Comparison of ENCODE assay signal across 8 cellular contexts in the genomic region with DNA sequence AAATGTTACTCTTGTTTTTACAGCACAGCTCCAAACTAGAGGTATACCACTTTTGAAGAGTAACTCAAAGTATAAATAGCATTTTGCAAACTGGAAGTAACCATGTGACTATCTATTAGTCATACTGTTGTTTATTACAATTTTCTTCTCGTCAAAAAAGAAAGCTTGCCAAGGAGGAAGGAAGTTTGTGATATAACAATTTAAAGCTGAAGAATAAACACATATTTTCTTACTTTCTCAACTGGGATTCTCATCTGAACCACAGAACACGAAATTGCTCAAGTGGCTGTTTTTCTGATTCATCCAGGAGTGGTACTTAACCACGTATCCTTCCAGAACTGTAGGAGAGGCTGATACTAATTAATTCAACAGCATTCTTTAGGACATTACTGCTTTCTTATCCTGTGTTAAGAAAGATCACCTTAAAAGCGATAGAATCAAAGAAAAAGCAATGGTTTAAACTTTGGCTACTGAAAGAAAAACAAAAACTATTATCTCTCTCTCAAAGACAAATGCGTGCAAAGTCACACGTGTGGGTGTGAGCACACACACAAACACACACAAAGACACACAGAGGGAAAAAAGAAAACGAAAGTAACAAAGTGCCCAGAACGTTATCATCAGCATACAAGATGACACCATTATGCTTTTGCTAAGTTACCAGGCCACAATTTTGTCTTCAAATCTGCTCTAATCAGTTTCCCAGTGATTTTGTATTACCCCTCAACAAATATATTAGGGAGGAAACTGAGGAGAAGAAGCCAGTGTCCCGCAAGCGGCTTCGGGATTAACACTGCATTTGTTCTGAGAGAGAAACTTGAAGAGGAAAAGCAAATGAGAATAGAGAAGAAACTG. TPM values are rescaled to one million over a fixed set of nuclear protein-coding genes. Genes with fewer than 3 reads are reported as not detected.
DNase-seq lines count a peak whose midpoint lies in the region; ATAC-seq, FAIRE-seq and TF ChIP-seq lines count a peak whose summit lies in the region.

A gene (minus strand): TSS at position 48 of the 855 bp plus-strand sequence.

- H3K36me3 Mint-ChIP-seq in activated naive CD4-positive, alpha-beta T cell treated with anti-CD3 and anti-CD28 coated beads, Interleukin-2, amount 50 U/mL, for 24 hours = no peaks in the 10 kb centered on the region

- H3K4me3 Mint-ChIP-seq in activated naive CD4-positive, alpha-beta T cell treated with anti-CD3 and anti-CD28 coated beads, Interleukin-2, amount 50 U/mL, for 24 hours = peak within 1 kb of the TSS; percentile 98

- CTCF ChIA-PET in A549 (lab: Yijun Ruan, JAX) = no interaction called here

- TF ChIP-seq CTCF in A549 (IDR thresholded peaks at IDR 0.05) (no peak), heart left ventricle (IDR thresholded peaks at IDR 0.05) (no peak)

- FAIRE-seq in A549 (lab: Jason Lieb, UNC) = no peak

- H3K27me3 ChIP-seq in heart left ventricle = no peaks in the 10 kb centered on the region

- no peak for TF ChIP-seq EP300 in A549 (IDR thresholded peaks at IDR 0.05)

- TF ChIP-seq POLR2A in A549 (IDR thresholded peaks at IDR 0.05; ENCODE audit: low read length) = no peak
- peak in 1 of 2 donors; percentile 27 for TF ChIP-seq POLR2A in heart left ventricle (IDR thresholded peaks at IDR 0.05)

- 8% methylated on average over 11 of the region's 11 CpGs for WGBS in A549 (ENCODE audit: missing lambda C conversion rate)
- WGBS in heart left ventricle, 4 donors = 23 to 28% (median 26%) methylated on average over 11 of the region's 11 CpGs

- intact Hi-C loops in heart left ventricle (cut with DNase I) = no loop called here
- intact Hi-C loops in sciatic nerve (cut with DNase I) = no loop called here

- ATAC-seq in A549 = peak in 1 of 2 experiments; percentile 69; a peak in 3 of 6 replicates
- peak; percentile 50 for ATAC-seq in GM18868 (IDR thresholded peaks at IDR 0.05; ENCODE audit: unreplicated experiment)
- peak; percentile 60 to 81 (median 76) for ATAC-seq in heart left ventricle
- ATAC-seq in sciatic nerve = peak; percentile 87

- H3K27ac Mint-ChIP-seq in activated naive CD4-positive, alpha-beta T cell treated with anti-CD3 and anti-CD28 coated beads, Interleukin-2, amount 50 U/mL, for 24 hours = peak within 1 kb of the TSS; percentile 100

- H3K27ac ChIP-seq in A549 (peak within 1 kb of the TSS; percentile 43), heart left ventricle (peak within 1 kb of the TSS; percentile 70 to 95 (median 82))

- H3K9me3 Mint-ChIP-seq in activated naive CD4-positive, alpha-beta T cell treated with anti-CD3 and anti-CD28 coated beads, Interleukin-2, amount 50 U/mL, for 24 hours = no peaks in the 10 kb centered on the region

- POLR2A ChIA-PET in A549 (lab: Yijun Ruan, JAX) = no interaction called here

- H3K4me2 ChIP-seq in A549 = peak within 1 kb of the TSS; percentile 76

- TF ChIP-seq RAD21 in A549 (conservative IDR thresholded peaks at IDR 0.05 in 1 of 2, IDR thresholded peaks at IDR 0.05 in 1 of 2) = no peak

- H3K4me1 ChIP-seq in A549 (no peaks in the 10 kb centered on the region), heart left ventricle (peaks cover 0 to 29% (median 2%) of the 10 kb centered on the region in 12 donors)

- DNase-seq in A549 (ENCODE audit: low read depth in 1 of 2, low spot score in 1 of 2) = peak in 1 of 2 experiments; percentile 42
- peak; percentile 44 to 51 for DNase-seq in Kasumi-1 (lab: John Stamatoyannopoulos, UW)
- DNase-seq in heart left ventricle = no peak
- DNase-seq in sciatic nerve (ENCODE audit: low spot score) = no peak
- no peak for DNase-seq in stimulated activated CD8-positive, alpha-beta memory T cell treated with anti-CD3 and anti-CD28 coated beads, Interleukin-4, amount 100 ng/mL, for 48 hours
- no peak for DNase-seq in middle frontal gyrus (ENCODE audit: extremely low spot score, low spot score)

- peaks cover 33% of the 10 kb centered on the region for H3K4me1 Mint-ChIP-seq in activated naive CD4-positive, alpha-beta T cell treated with anti-CD3 and anti-CD28 coated beads, Interleukin-2, amount 50 U/mL, for 24 hours

- H3K36me3 ChIP-seq in heart left ventricle = no peaks in the 10 kb centered on the region

- H3K27me3 Mint-ChIP-seq in activated naive CD4-positive, alpha-beta T cell treated with anti-CD3 and anti-CD28 coated beads, Interleukin-2, amount 50 U/mL, for 24 hours = no peaks in the 10 kb centered on the region

- H3K9me3 ChIP-seq in A549 (no peaks in the 10 kb centered on the region), heart left ventricle (peaks cover 0 to 3% (median 0%) of the 10 kb centered on the region in 12 donors)

- H3K4me3 ChIP-seq in A549 (peak within 1 kb of the TSS; percentile 39), heart left ventricle (peak within 1 kb of the TSS; percentile 1 to 72 (median 51))

TF ChIP-seq in A549, 52 proteins besides CTCF, POLR2A, EP300 and RAD21:
- TF ChIP-seq ZFP36 (IDR thresholded peaks at IDR 0.05; ENCODE audit: borderline replicate concordance, partially characterized antibody) = peak; percentile 10
- no peak for TF ChIP-seq FOSL2 (IDR thresholded peaks at IDR 0.05)
- peak; percentile 51; the same call in 1 of the 2 replicates for TF ChIP-seq FOSL2 (CRISPR knock-in tag; IDR thresholded peaks at IDR 0.05)
- TF ChIP-seq KDM1A (IDR thresholded peaks at IDR 0.05; ENCODE audit: low read depth) = no peak

RNA-seq across cellular contexts. Expression of the gene that starts here (rescaled TPM):
- polyA plus RNA-seq in A549 (2011; rRNA removed) = 2.1 and 2.2 TPM in 2 replicates
- polyA plus RNA-seq in A549 (2012; cell fraction: cytosol; rRNA removed) = 0.10 and 0.12 TPM in 2 replicates
- polyA plus RNA-seq in A549 (2012; cell fraction: nucleus; rRNA removed) = 0.11 and 0.29 TPM in 2 replicates
- polyA plus RNA-seq in A549 (2017; fragmentation: RNase III; extraction: RNeasy Plus Mini Kit Qiagen cat#74134 plus additional on column Dnase treatment) = 0.17 to 0.55 TPM (median 0.30 TPM) in 3 replicates
- polyA minus RNA-seq in A549 (2011; rRNA and poly(A)+ RNA removed) = 0.39 and 0.45 TPM in 2 replicates
- total RNA-seq in heart left ventricle = 10 to 100 TPM in 1 of 9 donors, 1 to 10 TPM in 8; 2.7 to 18.8 (median 4.5) TPM
- 1 to 10 TPM; 3.7 to 5.2 TPM for polyA plus RNA-seq in heart left ventricle
- total RNA-seq in sciatic nerve = 32.6 TPM

Comparison
In these comparisons a context has a peak if more than half of its experiments do, and no peak if none do; other contexts are left out.
1. DNase-seq: peak in Kasumi-1 (2 of 2); none in heart left ventricle (0 of 5), sciatic nerve (single experiment), stimulated activated CD8-positive, alpha-beta memory T cell treated with anti-CD3 and anti-CD28 coated beads, Interleukin-4, amount 100 ng/mL, for 48 hours (single experiment) and middle frontal gyrus (single experiment).